ENCODE assay signal across 18 cellular contexts in the genomic region with DNA sequence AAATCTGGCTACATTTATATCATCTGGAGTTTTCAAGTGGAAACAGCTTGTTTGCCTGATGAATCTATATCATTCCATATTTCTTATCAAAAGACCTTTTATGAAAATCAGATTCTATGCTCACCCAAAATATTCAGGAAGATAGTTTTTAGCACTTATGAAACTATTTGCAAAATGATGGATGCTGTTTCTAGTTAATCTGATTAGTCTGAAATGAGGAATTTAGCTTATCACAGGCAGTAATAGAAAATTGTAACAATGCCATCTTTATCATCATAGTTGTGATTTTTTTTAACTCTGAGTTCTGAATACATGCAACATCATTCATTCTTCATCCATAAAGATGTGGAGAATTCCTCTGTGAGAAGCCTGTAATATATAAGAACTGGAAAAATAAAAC.
DNase-seq lines count a peak whose midpoint lies in the region; ATAC-seq and TF ChIP-seq lines count a peak whose summit lies in the region.
"Had no signal": no experiment of that assay in that cellular context is flagged by ENCODE, and none has a peak within 500 bp of the region (broad histone marks: within the 10 kb centered on the region; RNA-seq: fewer than 3 reads in every experiment).

No MANE protein-coding gene starts in this region.

- no peaks in the 10 kb centered on the region for H3K9me2 ChIP-seq in SK-N-SH

- DNase-seq in SK-N-SH (no peak), fibroblast of the aortic adventitia (ENCODE audit: low read depth) (peak; percentile 44), CD14-positive monocyte (ENCODE audit: low spot score) (no peak), NCI-H69 (lab: John Stamatoyannopoulos, UW) (no peak)
- DNase-seq: CD8-positive, alpha-beta T cell; COR-L47; DMS 273 treated with DMSO at 0.1 percent for 48 hours; DND-41; H9 had no signal

- no peak overlapping the region for H2AFZ ChIP-seq in SK-N-SH (ENCODE audit: low read depth)

- CTCF ChIA-PET in SK-N-SH (lab: Yijun Ruan, JAX): interaction anchor here (1.2 to 1.4 kb wide), 3 partner anchors 28 to 361 kb away, joined by 3 to 5 read pairs (median 4); no protein-coding TSS in a partner anchor

- H3K27me3 Mint-ChIP-seq in activated T-helper 17 cell treated with anti-CD3 and anti-CD28 coated beads, Interleukin-2, amount 50 U/mL, for 72 hours: no peaks in the 10 kb centered on the region
- H3K27me3 Mint-ChIP-seq in CD14-positive monocyte (ENCODE audit: low read depth in 3 of 3): no peaks in the 10 kb centered on the region

- no peaks in the 10 kb centered on the region for H3K9me3 Mint-ChIP-seq in activated T-helper 17 cell treated with anti-CD3 and anti-CD28 coated beads, Interleukin-2, amount 50 U/mL, for 72 hours
- peaks cover 0 to 2% (median 0%) of the 10 kb centered on the region in 7 donors for H3K9me3 Mint-ChIP-seq in CD14-positive monocyte
- H3K9me3 Mint-ChIP-seq: CD8-positive, alpha-beta T cell; H9 had no signal

- no peaks in the 10 kb centered on the region for H3K36me3 Mint-ChIP-seq in activated T-helper 17 cell treated with anti-CD3 and anti-CD28 coated beads, Interleukin-2, amount 50 U/mL, for 72 hours (ENCODE audit: low read depth)
- H3K36me3 Mint-ChIP-seq in CD14-positive monocyte: peaks cover 0 to 7% of the 10 kb centered on the region in 2 donors
- H3K36me3 Mint-ChIP-seq: CD8-positive, alpha-beta T cell had no signal

- no peaks in the 10 kb centered on the region for H3K9me3 ChIP-seq in SK-N-SH
- H3K9me3 ChIP-seq: A549, BLaER1 had no signal

- peaks cover 0 to 8% of the 10 kb centered on the region in 2 experiments; a peak in 2 of 4 replicates for H3K4me1 ChIP-seq in SK-N-SH (ENCODE audit: control insufficient read depth in 1 of 2, insufficient read depth in 2 of 2, low read depth in 1 of 2, low read length in 1 of 2)
- H3K4me1 ChIP-seq: A549 had no signal

- peaks cover 11% of the 10 kb centered on the region for H3K79me2 ChIP-seq in SK-N-SH (ENCODE audit: insufficient read depth)

- H3K27me3 ChIP-seq in SK-N-SH (ENCODE audit: insufficient read depth): no peaks in the 10 kb centered on the region
- H3K27me3 ChIP-seq: BLaER1 had no signal

- H3K4me2 ChIP-seq in SK-N-SH: no peak overlapping the region
- H3K4me2 ChIP-seq: A549 had no signal

- intact Hi-C loops in CD14-positive monocyte (cut with micrococcal nuclease): no loop called here

- H4K20me1 ChIP-seq in SK-N-SH (ENCODE audit: insufficient read depth): peaks cover 7% of the 10 kb centered on the region; the same call in 1 of the 2 replicates
- H4K20me1 ChIP-seq: BLaER1 had no signal

- ATAC-seq in SK-N-SH treated with all-trans-retinoic acid at 6 μM for 48 hours (no peak), GM21619 (IDR thresholded peaks at IDR 0.05; ENCODE audit: unreplicated experiment) (no peak), HG03432 (IDR thresholded peaks at IDR 0.05; ENCODE audit: unreplicated experiment) (no peak)
- no peak for ATAC-seq in activated T-helper 17 cell treated with anti-CD3 and anti-CD28 coated beads, Interleukin-2, amount 50 U/mL, for 72 hours (replicated peaks)
- ATAC-seq: CD8-positive, alpha-beta T cell had no signal

- peaks cover 21% of the 10 kb centered on the region for H3F3A ChIP-seq in SK-N-SH (replicated peaks; ENCODE audit: insufficient read depth)

- H3K4me3 ChIP-seq in SK-N-SH (ENCODE audit: low read depth in 2 of 2, low read length in 1 of 2): no peak overlapping the region
- H3K4me3 ChIP-seq in fibroblast of the aortic adventitia (ENCODE audit: low read depth, low read length): no peak overlapping the region
- H3K4me3 ChIP-seq: A549, BLaER1, GM12878 had no signal

- H3K27ac ChIP-seq in SK-N-SH (ENCODE audit: low read depth in 2 of 2, low read length in 1 of 2): peak overlapping the region in 1 of 2 experiments; percentile 66; a peak in 3 of 4 replicates
- H3K27ac ChIP-seq: 22Rv1, A549, BLaER1, HL-60 had no signal

- H3K27ac Mint-ChIP-seq in activated T-helper 17 cell treated with anti-CD3 and anti-CD28 coated beads, Interleukin-2, amount 50 U/mL, for 72 hours: peak overlapping the region; percentile 62
- H3K27ac Mint-ChIP-seq in CD14-positive monocyte: no peak overlapping the region
- H3K27ac Mint-ChIP-seq: CD8-positive, alpha-beta T cell; H9 had no signal

- POLR2A ChIA-PET in SK-N-SH (lab: Yijun Ruan, JAX): no interaction called here

- no peak overlapping the region for H3K9ac ChIP-seq in SK-N-SH
- H3K9ac ChIP-seq: BLaER1 had no signal

- H3K4me3 Mint-ChIP-seq in activated T-helper 17 cell treated with anti-CD3 and anti-CD28 coated beads, Interleukin-2, amount 50 U/mL, for 72 hours: peak overlapping the region; percentile 41
- no peak overlapping the region for H3K4me3 Mint-ChIP-seq in CD14-positive monocyte
- H3K4me3 Mint-ChIP-seq: CD8-positive, alpha-beta T cell; H9 had no signal

- TF ChIP-seq CTCF in SK-N-SH (IDR thresholded peaks at IDR 0.05): no peak
- TF ChIP-seq CTCF in fibroblast of the aortic adventitia (IDR thresholded peaks at IDR 0.05; ENCODE audit: insufficient read depth, low read length): no peak
- no peak for TF ChIP-seq CTCF in CD14-positive monocyte (IDR thresholded peaks at IDR 0.05)

- H3K36me3 ChIP-seq in SK-N-SH (replicated peaks in 1 of 2; ENCODE audit: control insufficient read depth in 1 of 2, insufficient read depth in 2 of 2, low read length in 1 of 2): no peaks in the 10 kb centered on the region
- H3K36me3 ChIP-seq: BLaER1 had no signal

- H3K4me1 Mint-ChIP-seq in activated T-helper 17 cell treated with anti-CD3 and anti-CD28 coated beads, Interleukin-2, amount 50 U/mL, for 72 hours: peaks cover 13% of the 10 kb centered on the region
- peaks cover 34% of the 10 kb centered on the region for H3K4me1 Mint-ChIP-seq in CD14-positive monocyte

- no peak for TF ChIP-seq RAD21 in SK-N-SH (IDR thresholded peaks at IDR 0.05; ENCODE audit: low read length)

- no peak for TF ChIP-seq EP300 in SK-N-SH (IDR thresholded peaks at IDR 0.05; ENCODE audit: borderline replicate concordance in 1 of 2, low read depth in 1 of 2, low read length in 1 of 2)

TF ChIP-seq in SK-N-SH treated with all-trans-retinoic acid at 6 μM for 48 hours, 23 proteins besides CTCF, POLR2A, EP300 and RAD21:
- TF ChIP-seq ESRRG (CRISPR knock-in tag; IDR thresholded peaks at IDR 0.05) (no peak), ISL1 (CRISPR knock-in tag; IDR thresholded peaks at IDR 0.05) (peak; percentile 94)

TF ChIP-seq in SK-N-SH, 30 proteins besides CTCF, POLR2A, EP300 and RAD21:
- no peak for TF ChIP-seq RCOR1 (IDR thresholded peaks at IDR 0.05; ENCODE audit: low read length)
